8 cellular contexts compared by ENCODE assay signal in genomic region chr11:74255741-74256369, GRCh38. TPM values are rescaled to one million over a fixed set of nuclear protein-coding genes. Genes with fewer than 3 reads are reported as not detected.
DNase-seq lines count a peak whose midpoint lies in the region; ATAC-seq and TF ChIP-seq lines count a peak whose summit lies in the region.

No MANE protein-coding gene starts in this region.

- ATAC-seq in HG02759 (IDR thresholded peaks at IDR 0.05; ENCODE audit: unreplicated experiment) (no peak), GM21360 (IDR thresholded peaks at IDR 0.05; ENCODE audit: unreplicated experiment) (no peak)

- DNase-seq in DMS79 (lab: John Stamatoyannopoulos, UW) (peak; percentile 44), RPMI7951 (ENCODE audit: low read depth) (peak; percentile 57), globus pallidus (ENCODE audit: low spot score) (peak; percentile 37), pons (ENCODE audit: low spot score) (peak; percentile 69)
- DNase-seq in activated effector memory CD4-positive, alpha-beta T cell treated with Interleukin-2 at 50 U/mL for 16 hours: peak; percentile 20

- no peak for TF ChIP-seq EP300 in Ishikawa (IDR thresholded peaks at IDR 0.05; ENCODE audit: borderline replicate concordance)

- TF ChIP-seq RAD21 in Ishikawa (IDR thresholded peaks at IDR 0.05; ENCODE audit: low read depth): peak; percentile 81

TF ChIP-seq in Ishikawa, 13 proteins besides CTCF, POLR2A, EP300 and RAD21:
- TF ChIP-seq USF1 (IDR thresholded peaks at IDR 0.05) (no peak), CEBPB (IDR thresholded peaks at IDR 0.05) (no peak), CREB1 (IDR thresholded peaks at IDR 0.05; ENCODE audit: low read depth) (no peak), TAF1 (IDR thresholded peaks at IDR 0.05; ENCODE audit: low read depth) (no peak), TCF12 (IDR thresholded peaks at IDR 0.05; ENCODE audit: low read depth) (no peak), ZBTB7A (IDR thresholded peaks at IDR 0.05; ENCODE audit: low read depth) (no peak), YY1 (IDR thresholded peaks at IDR 0.05; ENCODE audit: low read depth) (no peak), NFIC (IDR thresholded peaks at IDR 0.05) (no peak), TEAD4 (IDR thresholded peaks at IDR 0.05) (no peak)
TF ChIP-seq in Ishikawa: peak in this region for 0.

RNA-seq across cellular contexts. Expression of gene P4HA3, which starts 55.6 kb away (rescaled TPM):
- 5.2 and 7.7 TPM in 2 replicates for total RNA-seq in RPMI7951 (2014; rRNA removed; shearing (Covaris generic))
